Comparison of ENCODE assay signal across 8 cellular contexts in the genomic region with DNA sequence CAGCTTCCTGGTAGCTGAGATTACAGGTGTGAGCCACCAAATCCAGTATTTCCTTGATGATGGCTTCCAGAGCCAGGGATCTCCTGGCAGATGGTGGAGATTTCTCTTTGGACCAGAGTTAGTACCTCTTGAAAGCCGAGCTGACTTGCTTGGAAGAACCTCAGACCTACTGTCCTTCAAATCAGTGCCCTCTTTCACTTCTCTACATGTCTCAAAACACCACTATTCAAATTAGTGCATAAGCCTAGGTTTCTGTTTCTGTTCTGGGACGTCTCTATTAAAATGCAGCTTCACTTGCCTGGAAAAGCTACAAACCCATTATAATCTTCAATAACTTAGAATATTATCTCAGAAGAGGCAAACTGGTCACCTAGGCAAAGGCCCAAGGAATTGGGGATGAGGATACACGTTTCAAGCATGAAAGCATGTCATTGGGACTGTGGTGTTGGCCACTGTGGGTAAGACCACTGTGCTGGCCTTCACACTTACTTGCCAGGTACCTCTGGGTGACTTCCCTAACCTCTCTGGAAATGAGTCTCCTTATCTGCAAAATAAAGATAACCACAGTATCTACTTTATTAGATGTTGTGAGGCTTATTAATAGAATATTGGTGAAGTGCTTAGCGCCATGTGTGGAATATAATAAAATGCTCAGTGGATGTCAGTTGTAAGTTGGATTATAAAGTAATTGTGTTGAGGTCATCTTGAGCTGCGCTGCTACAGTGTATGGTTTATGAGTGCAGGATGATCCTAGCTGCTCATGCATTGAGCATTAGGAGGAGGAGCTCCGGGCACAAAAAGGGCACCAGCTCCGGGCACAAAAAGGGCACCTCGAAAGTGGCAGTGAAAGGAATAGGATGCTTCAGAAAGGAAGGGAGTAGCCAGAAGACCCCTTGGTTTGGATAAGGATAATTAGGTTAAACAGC.
DNase-seq lines count a peak whose midpoint lies in the region; ATAC-seq and TF ChIP-seq lines count a peak whose summit lies in the region.

No MANE protein-coding gene starts in this region.

- H3K27me3 ChIP-seq in breast epithelium (no peaks in the 10 kb centered on the region), aorta (ENCODE audit: control insufficient read depth in 1 of 2, insufficient read depth in 2 of 2, low read length in 1 of 2) (no peaks in the 10 kb centered on the region), gastrocnemius medialis (no peaks in the 10 kb centered on the region)

- POLR2A ChIA-PET in MCF 10A (lab: Yijun Ruan, JAX), result interaction anchor here (0.7 kb wide), 1 partner anchor 24 kb away, joined by 3 read pairs; no protein-coding TSS in a partner anchor

- TF ChIP-seq CTCF in breast epithelium (IDR thresholded peaks at IDR 0.05) (no peak), MCF 10A (IDR thresholded peaks at IDR 0.05; ENCODE audit: unreplicated experiment) (no peak), gastrocnemius medialis (IDR thresholded peaks at IDR 0.05 in 4 of 5, conservative IDR thresholded peaks at IDR 0.05 in 1 of 5) (no peak)

- H3K9me3 ChIP-seq in breast epithelium (no peaks in the 10 kb centered on the region), aorta (ENCODE audit: control insufficient read depth, low read length) (no peaks in the 10 kb centered on the region), gastrocnemius medialis (no peaks in the 10 kb centered on the region)

- in situ Hi-C loops in gastrocnemius medialis (cut with MboI; ENCODE audit: low sequenced_read_pairs in 4 of 4), result no loop called here

- intact Hi-C loops in breast epithelium (cut with DNase I; ENCODE audit: low total_unique reads), result no loop called here
- intact Hi-C loops in MCF 10A (cut with micrococcal nuclease), result no loop called here
- intact Hi-C loops in aorta (cut with DNase I), result no loop called here
- intact Hi-C loops in gastrocnemius medialis (cut with DNase I; ENCODE audit: low total_unique reads), result no loop called here

- no TSS peak for BruUV-seq in MCF 10A (replicated peaks; lab: Mats Ljungman, UMichigan)

- H3K4me1 ChIP-seq in breast epithelium (peaks cover 0 to 4% of the 10 kb centered on the region in 2 donors), aorta (ENCODE audit: control insufficient read depth in 1 of 2, insufficient read depth in 2 of 2, low read length in 2 of 2) (peaks cover 4 to 14% of the 10 kb centered on the region in 2 donors), gastrocnemius medialis (peaks cover 3 to 11% of the 10 kb centered on the region in 2 donors)

- H3K27ac Mint-ChIP-seq in MCF 10A (ENCODE audit: low read depth, unreplicated experiment), result no peak overlapping the region
- H3K27ac Mint-ChIP-seq in activated naive CD8-positive, alpha-beta T cell, result peak overlapping the region; percentile 62

- H3K4me3 ChIP-seq in breast epithelium, result peak overlapping the region in 1 of 3 donors; percentile 10
- no peak overlapping the region for H3K4me3 ChIP-seq in aorta (ENCODE audit: low read length in 2 of 2)
- H3K4me3 ChIP-seq in gastrocnemius medialis, result no peak overlapping the region

- H3K27ac ChIP-seq in breast epithelium, result peak overlapping the region; percentile 19 to 58
- H3K27ac ChIP-seq in aorta (ENCODE audit: low read depth in 1 of 2, low read length in 2 of 2), result peak overlapping the region; percentile 3 to 4
- H3K27ac ChIP-seq in gastrocnemius medialis, result no peak overlapping the region

- TF ChIP-seq POLR2A in breast epithelium (IDR thresholded peaks at IDR 0.05) (no peak), gastrocnemius medialis (IDR thresholded peaks at IDR 0.05) (no peak)

- H3K9me3 Mint-ChIP-seq in MCF 10A (ENCODE audit: unreplicated experiment), result no peaks in the 10 kb centered on the region
- H3K9me3 Mint-ChIP-seq in activated naive CD8-positive, alpha-beta T cell (ENCODE audit: low read depth), result no peaks in the 10 kb centered on the region

- H3K4me3 Mint-ChIP-seq in MCF 10A (ENCODE audit: unreplicated experiment), result no peak overlapping the region
- H3K4me3 Mint-ChIP-seq in activated naive CD8-positive, alpha-beta T cell, result no peak overlapping the region

- DNase-seq in breast epithelium (ENCODE audit: low spot score in 2 of 2) (no peak), MCF 10A (ENCODE audit: unreplicated experiment) (no peak), aorta (no peak), cerebellar cortex (ENCODE audit: low spot score) (no peak), gastrocnemius medialis (no peak), 8988T (no peak)

- H3K36me3 Mint-ChIP-seq in MCF 10A (ENCODE audit: insufficient read depth, unreplicated experiment), result no peaks in the 10 kb centered on the region
- peaks cover 14% of the 10 kb centered on the region for H3K36me3 Mint-ChIP-seq in activated naive CD8-positive, alpha-beta T cell

- H3K4me1 Mint-ChIP-seq in MCF 10A (ENCODE audit: insufficient read depth, unreplicated experiment), result no peaks in the 10 kb centered on the region
- peaks cover 84% of the 10 kb centered on the region for H3K4me1 Mint-ChIP-seq in activated naive CD8-positive, alpha-beta T cell (ENCODE audit: low read depth)

- H3K27me3 Mint-ChIP-seq in MCF 10A (ENCODE audit: insufficient read depth, unreplicated experiment), result no peaks in the 10 kb centered on the region
- no peaks in the 10 kb centered on the region for H3K27me3 Mint-ChIP-seq in activated naive CD8-positive, alpha-beta T cell

- no peaks in the 10 kb centered on the region for H3K36me3 ChIP-seq in breast epithelium
- no peaks in the 10 kb centered on the region for H3K36me3 ChIP-seq in aorta (ENCODE audit: control insufficient read depth in 1 of 2, insufficient read depth in 2 of 2, low read length in 1 of 2)
- no peaks in the 10 kb centered on the region for H3K36me3 ChIP-seq in gastrocnemius medialis

- ATAC-seq in HG02981 (IDR thresholded peaks at IDR 0.05; ENCODE audit: unreplicated experiment) (peak; percentile 82), aorta (ENCODE audit: low FRiP score) (peak; percentile 36), gastrocnemius medialis (no peak)

- CTCF ChIA-PET in MCF 10A (lab: Yijun Ruan, JAX), result interaction anchor here (0.6 to 1.8 kb wide), 2 partner anchors 16 to 179 kb away, joined by 6 to 7 read pairs; no protein-coding TSS in a partner anchor

- WGBS in aorta, 2 donors, result 79 to 80% methylated on average over 8 of the region's 8 CpGs

Comparison
In these comparisons a context has a peak if more than half of its experiments do, and no peak if none do; other contexts are left out.
1. H3K27ac ChIP-seq: peak in breast epithelium (2 of 2) and aorta (2 of 2); none in gastrocnemius medialis (0 of 4).
2. ATAC-seq: peak in HG02981 (single experiment) and aorta (single experiment); none in gastrocnemius medialis (0 of 2).